In genomic region chr12:77362871-77363270, GRCh38 we compare ENCODE assay signal across 23 cellular contexts.
"Had no signal": no experiment of that assay in that cellular context is flagged by ENCODE, and none has a peak within 500 bp of the region (broad histone marks: within the 10 kb centered on the region; RNA-seq: fewer than 3 reads in every experiment).

No MANE protein-coding gene starts in this region.

- H3K4me1 ChIP-seq: gastroesophageal sphincter, heart right ventricle, left lung, parathyroid adenoma, thyroid gland, upper lobe of right lung had no signal

- H3K9me3 Mint-ChIP-seq: activated naive CD8-positive, alpha-beta T cell treated with anti-CD3 and anti-CD28 coated beads for 36 hours; T-helper 2 cell treated with Interferon-gamma antibody and Interleukin-4, amounts not matched to agents 5 μg/mL and 100 μg/mL, for 36 hours had no signal

- DNase-seq: activated CD4-positive, alpha-beta T cell treated with anti-CD3 and anti-CD28 coated beads, Interleukin-2, amount 50 U/mL, for 1 hour; activated CD4-positive, CD25-positive, alpha-beta regulatory T cell treated with anti-CD3 and anti-CD28 coated beads, Interleukin-2, amount 50 U/mL, for 72 hours; activated CD8-positive, alpha-beta T cell treated with anti-CD3 and anti-CD28 coated beads, Interleukin-2, amount 10 ng/mL, durations not matched to agents 7 days and 5 days; activated naive CD4-positive, alpha-beta T cell; activated naive CD8-positive, alpha-beta T cell treated with anti-CD3 and anti-CD28 coated beads for 36 hours; activated T-cell treated with anti-CD3 and anti-CD28 coated beads, Interleukin-2, amount 50 U/mL, for 1 hour; amniotic stem cell; cerebellar nuclear complex; heart right ventricle; left lung; natural killer cell; right cardiac atrium; stimulated activated CD4-positive, alpha-beta T cell treated with anti-CD3 and anti-CD28 coated beads, Interleukin-4, amount 100 ng/mL, for 24 hours; stimulated activated naive CD4-positive, alpha-beta T cell treated with Interleukin-2 at 50 U/mL for 16 hours; thyroid gland; upper lobe of right lung had no signal

- H3K9me3 ChIP-seq: gastroesophageal sphincter, left lung, thyroid gland, upper lobe of right lung had no signal

- H2AFZ ChIP-seq: parathyroid adenoma had no signal

- H3K36me3 ChIP-seq: gastroesophageal sphincter, heart right ventricle, left lung, thyroid gland, upper lobe of right lung had no signal

- ATAC-seq: activated CD8-positive, alpha-beta T cell treated with anti-CD3 and anti-CD28 coated beads, Interleukin-2, amount 10 ng/mL, durations not matched to agents 7 days and 5 days; gastroesophageal sphincter; heart right ventricle; left lung; natural killer cell; right cardiac atrium; upper lobe of right lung had no signal

- H3K9ac ChIP-seq: parathyroid adenoma had no signal

- H3K27me3 Mint-ChIP-seq: activated naive CD8-positive, alpha-beta T cell treated with anti-CD3 and anti-CD28 coated beads for 36 hours had no signal

- H3K27ac Mint-ChIP-seq: activated CD8-positive, alpha-beta T cell treated with anti-CD3 and anti-CD28 coated beads, Interleukin-2, amount 10 ng/mL, durations not matched to agents 7 days and 5 days; activated naive CD8-positive, alpha-beta T cell treated with anti-CD3 and anti-CD28 coated beads for 36 hours; natural killer cell; T-helper 2 cell treated with Interferon-gamma antibody and Interleukin-4, amounts not matched to agents 5 μg/mL and 100 μg/mL, for 36 hours had no signal

- H3K4me3 Mint-ChIP-seq: activated CD8-positive, alpha-beta T cell treated with anti-CD3 and anti-CD28 coated beads, Interleukin-2, amount 10 ng/mL, durations not matched to agents 7 days and 5 days; activated naive CD8-positive, alpha-beta T cell treated with anti-CD3 and anti-CD28 coated beads for 36 hours; natural killer cell; T-helper 2 cell treated with Interferon-gamma antibody and Interleukin-4, amounts not matched to agents 5 μg/mL and 100 μg/mL, for 36 hours had no signal

- H3K4me1 Mint-ChIP-seq: activated naive CD8-positive, alpha-beta T cell treated with anti-CD3 and anti-CD28 coated beads for 36 hours; natural killer cell had no signal

- H3K36me3 Mint-ChIP-seq: activated naive CD8-positive, alpha-beta T cell treated with anti-CD3 and anti-CD28 coated beads for 36 hours; natural killer cell had no signal

- H3K4me3 ChIP-seq: coronary artery, gastroesophageal sphincter, heart right ventricle, left lung, lung, thyroid gland, upper lobe of right lung had no signal

- H3K27ac ChIP-seq: coronary artery, epithelial cell of prostate, gastroesophageal sphincter, heart right ventricle, left lung, parathyroid adenoma, thyroid gland, upper lobe of right lung, VCaP had no signal

- H3K27me3 ChIP-seq: gastroesophageal sphincter, heart right ventricle, left lung, thyroid gland, upper lobe of right lung had no signal
